Comparison of ENCODE assay signal across 27 cellular contexts in the genomic region with DNA sequence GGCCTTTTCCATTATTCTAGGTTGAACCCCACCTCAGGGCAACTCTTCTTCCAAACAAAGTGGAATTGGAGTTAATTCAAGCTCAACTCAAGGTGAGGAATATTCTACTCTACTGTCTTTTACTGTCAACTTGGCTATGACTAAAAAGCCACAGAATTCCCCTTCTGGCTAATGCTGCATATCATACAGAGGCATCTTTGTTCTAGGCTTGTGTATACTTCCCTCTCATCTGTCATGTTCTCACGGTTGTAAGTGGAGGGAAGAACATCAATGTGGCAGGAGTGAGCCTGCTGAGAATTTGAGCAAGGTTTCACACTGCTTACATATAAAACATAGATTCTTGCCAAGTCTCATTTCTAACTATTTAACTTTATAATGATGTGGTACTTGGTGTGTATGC.
"Had no signal": no experiment of that assay in that cellular context is flagged by ENCODE, and none has a peak within 500 bp of the region (broad histone marks: within the 10 kb centered on the region; RNA-seq: fewer than 3 reads in every experiment).

No MANE protein-coding gene starts in this region.

- FAIRE-seq: TTC549 had no signal

- H3K27me3 ChIP-seq: brain microvascular endothelial cell, Peyer's patch had no signal

- H3K36me3 ChIP-seq: brain microvascular endothelial cell, Peyer's patch had no signal

- ATAC-seq: activated T-helper 17 cell treated with anti-CD3 and anti-CD28 coated beads, Interleukin-2, amount 50 U/mL, for 72 hours; T-cell had no signal

- H3K4me3 ChIP-seq: Peyer's patch had no signal

- DNase-seq: activated B cell treated with CpG ODN at 0.5 μM for 24 hours; activated CD4-positive, alpha-beta T cell treated with anti-CD3 and anti-CD28 coated beads for 1 hour; activated CD4-positive, alpha-beta T cell treated with anti-CD3 and anti-CD28 coated beads, Interleukin-2, amount 10 ng/mL, durations not matched to agents 24 days and 14 days; activated CD4-positive, alpha-beta T cell treated with anti-CD3 and anti-CD28 coated beads, Interleukin-2, amount 50 U/mL, for 48 hours; activated gamma-delta T cell; activated naive CD4-positive, alpha-beta T cell treated with anti-CD3 and anti-CD28 coated beads for 36 hours; activated T-cell treated with anti-CD3 and anti-CD28 coated beads for 4 hours; activated T-cell treated with anti-CD3 and anti-CD28 coated beads, Interleukin-2, amount 50 U/mL, for 48 hours; amygdala; brain microvascular endothelial cell; caudate nucleus; Karpas-422; NCI-H1105 treated with DMSO at 0.1 percent for 48 hours; NCI-H1436 treated with DMSO at 0.1 percent for 48 hours; NCI-H187 treated with DMSO at 0.1 percent for 48 hours; NCI-H2081 treated with DMSO at 0.1 percent for 48 hours; NCI-H2171 treated with DMSO at 0.1 percent for 48 hours; NCI-H226; NCI-H82; NK-92 treated with Interleukin-12 subunit alpha and Interleukin-12 subunit beta, amount 100 ng/mL, for 24 hours; Peyer's patch; SHP77; T-cell; T-helper 2 cell; T1000 had no signal
